2 cellular contexts compared by ENCODE assay signal in the genomic region with DNA sequence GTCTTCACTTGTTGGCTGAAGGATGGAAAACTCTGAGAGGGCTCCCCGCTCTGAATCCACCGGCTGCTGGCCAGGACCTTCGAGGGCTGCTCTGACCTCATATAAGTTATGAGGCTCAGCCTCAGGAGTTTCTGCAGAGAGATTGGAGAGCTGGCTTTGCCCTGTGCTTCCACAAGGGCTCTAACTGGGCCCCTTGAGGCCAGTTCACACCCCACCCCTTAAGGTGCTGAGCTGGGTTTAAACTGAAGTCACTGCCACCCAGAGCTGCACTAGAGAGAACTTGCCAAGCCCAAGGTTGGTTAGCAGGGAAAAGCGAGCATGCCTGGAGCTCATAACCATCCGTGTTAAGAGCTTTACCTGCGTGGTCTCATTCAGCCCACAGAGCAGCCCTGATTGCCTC.
TF ChIP-seq lines count a peak whose summit lies in the region.

No MANE protein-coding gene starts in this region.

TF ChIP-seq in A549, 52 proteins besides CTCF, POLR2A, EP300 and RAD21:
- TF ChIP-seq JUNB (IDR thresholded peaks at IDR 0.05) (no peak), MYC (IDR thresholded peaks at IDR 0.05; ENCODE audit: borderline replicate concordance, low read length) (no peak), HEYL (CRISPR knock-in tag; IDR thresholded peaks at IDR 0.05) (no peak), EHF (CRISPR knock-in tag; IDR thresholded peaks at IDR 0.05) (no peak), KDM5A (IDR thresholded peaks at IDR 0.05) (no peak), CHD4 (IDR thresholded peaks at IDR 0.05; ENCODE audit: borderline replicate concordance) (no peak), RCOR1 (IDR thresholded peaks at IDR 0.05; ENCODE audit: low read depth, low read length) (no peak), NFE2L2 (conservative IDR thresholded peaks at IDR 0.05; ENCODE audit: low read length) (no peak)
- TF ChIP-seq, protein P1, sequence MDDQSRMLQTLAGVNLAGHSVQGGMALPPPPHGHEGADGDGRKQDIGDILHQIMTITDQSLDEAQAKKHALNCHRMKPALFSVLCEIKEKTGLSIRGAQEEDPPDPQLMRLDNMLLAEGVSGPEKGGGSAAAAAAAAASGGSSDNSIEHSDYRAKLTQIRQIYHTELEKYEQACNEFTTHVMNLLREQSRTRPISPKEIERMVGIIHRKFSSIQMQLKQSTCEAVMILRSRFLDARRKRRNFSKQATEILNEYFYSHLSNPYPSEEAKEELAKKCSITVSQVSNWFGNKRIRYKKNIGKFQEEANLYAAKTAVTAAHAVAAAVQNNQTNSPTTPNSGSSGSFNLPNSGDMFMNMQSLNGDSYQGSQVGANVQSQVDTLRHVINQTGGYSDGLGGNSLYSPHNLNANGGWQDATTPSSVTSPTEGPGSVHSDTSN (IDR thresholded peaks at IDR 0.05) = no peak

TF ChIP-seq in GM23338, 12 proteins besides CTCF, POLR2A, EP300 and RAD21:
- no peak for TF ChIP-seq JUNB (IDR thresholded peaks at IDR 0.05; ENCODE audit: unreplicated experiment)
- TF ChIP-seq NANOG (IDR thresholded peaks at IDR 0.05; ENCODE audit: borderline replicate concordance) = no peak
